In genomic region chr16:66155933-66156332, GRCh38 we compare ENCODE assay signal across 16 cellular contexts.
"Had no signal": no experiment of that assay in that cellular context is flagged by ENCODE, and none has a peak within 500 bp of the region (broad histone marks: within the 10 kb centered on the region; RNA-seq: fewer than 3 reads in every experiment).

No MANE protein-coding gene starts in this region.

- H3K27ac Mint-ChIP-seq: activated naive CD8-positive, alpha-beta T cell treated with anti-CD3 and anti-CD28 coated beads for 36 hours; dendritic cell treated with granulocyte-macrophage colony-stimulating factor and Interleukin-4, amounts not matched to agents 40 ng/mL and 50 ng/mL, for 4 days; effector memory CD8-positive, alpha-beta T cell; mesothelial cell of epicardium; neural progenitor cell; stimulated activated naive CD8-positive, alpha-beta T cell treated with anti-CD3 and anti-CD28 coated beads, Interleukin-15, Interleukin-2, amounts not matched to agents 100 ng/mL and 50 ng/mL, for 24 hours had no signal

- H3K27ac ChIP-seq: neural progenitor cell, pancreas had no signal

- H3K4me1 ChIP-seq: neural progenitor cell, pancreas had no signal

- H2AFZ ChIP-seq: neural progenitor cell had no signal

- H3K27me3 ChIP-seq: neural progenitor cell, pancreas had no signal

- H3K4me3 ChIP-seq: neural progenitor cell, pancreas had no signal

- H3K9ac ChIP-seq: neural progenitor cell had no signal

- H3K4me3 Mint-ChIP-seq: activated naive CD8-positive, alpha-beta T cell treated with anti-CD3 and anti-CD28 coated beads for 36 hours; dendritic cell treated with granulocyte-macrophage colony-stimulating factor and Interleukin-4, amounts not matched to agents 40 ng/mL and 50 ng/mL, for 4 days; effector memory CD8-positive, alpha-beta T cell; mesothelial cell of epicardium; neural progenitor cell; stimulated activated naive CD8-positive, alpha-beta T cell treated with anti-CD3 and anti-CD28 coated beads, Interleukin-15, Interleukin-2, amounts not matched to agents 100 ng/mL and 50 ng/mL, for 24 hours had no signal

- H3K9me3 Mint-ChIP-seq: activated naive CD8-positive, alpha-beta T cell treated with anti-CD3 and anti-CD28 coated beads for 36 hours; dendritic cell treated with granulocyte-macrophage colony-stimulating factor and Interleukin-4, amounts not matched to agents 40 ng/mL and 50 ng/mL, for 4 days; effector memory CD8-positive, alpha-beta T cell; mesothelial cell of epicardium; neural progenitor cell; stimulated activated naive CD8-positive, alpha-beta T cell treated with anti-CD3 and anti-CD28 coated beads, Interleukin-15, Interleukin-2, amounts not matched to agents 100 ng/mL and 50 ng/mL, for 24 hours had no signal

- H3K27me3 Mint-ChIP-seq: stimulated activated naive CD8-positive, alpha-beta T cell treated with anti-CD3 and anti-CD28 coated beads, Interleukin-15, Interleukin-2, amounts not matched to agents 100 ng/mL and 50 ng/mL, for 24 hours had no signal

- H3K9me3 ChIP-seq: pancreas had no signal

- H3K4me2 ChIP-seq: neural progenitor cell had no signal

- H3K4me1 Mint-ChIP-seq: activated naive CD8-positive, alpha-beta T cell treated with anti-CD3 and anti-CD28 coated beads for 36 hours had no signal

- ATAC-seq: effector memory CD8-positive, alpha-beta T cell; pancreas had no signal

- H3K36me3 Mint-ChIP-seq: activated naive CD8-positive, alpha-beta T cell treated with anti-CD3 and anti-CD28 coated beads for 36 hours; mesothelial cell of epicardium; neural progenitor cell had no signal

- H3K36me3 ChIP-seq: neural progenitor cell, pancreas had no signal

- DNase-seq: activated CD4-positive, alpha-beta T cell treated with anti-CD3 and anti-CD28 coated beads, Interleukin-2, amount 50 U/mL, for 1 hour; activated CD4-positive, CD25-positive, alpha-beta regulatory T cell; activated gamma-delta T cell; activated naive CD8-positive, alpha-beta T cell treated with anti-CD3 and anti-CD28 coated beads for 36 hours; activated T-cell treated with anti-CD3 and anti-CD28 coated beads, Interleukin-2, amount 50 U/mL, for 1 hour; cerebellar nuclear complex; effector memory CD8-positive, alpha-beta T cell; hypothalamus; kidney glomerular epithelial cell; pancreas; stimulated activated CD4-positive, alpha-beta T cell treated with anti-CD3 and anti-CD28 coated beads, Interleukin-4, amount 100 ng/mL, for 1 hour; stimulated activated CD8-positive, alpha-beta memory T cell treated with anti-CD3 and anti-CD28 coated beads, Interleukin-4, amount 100 ng/mL, for 48 hours had no signal
